12 cellular contexts compared by ENCODE assay signal in the genomic region with DNA sequence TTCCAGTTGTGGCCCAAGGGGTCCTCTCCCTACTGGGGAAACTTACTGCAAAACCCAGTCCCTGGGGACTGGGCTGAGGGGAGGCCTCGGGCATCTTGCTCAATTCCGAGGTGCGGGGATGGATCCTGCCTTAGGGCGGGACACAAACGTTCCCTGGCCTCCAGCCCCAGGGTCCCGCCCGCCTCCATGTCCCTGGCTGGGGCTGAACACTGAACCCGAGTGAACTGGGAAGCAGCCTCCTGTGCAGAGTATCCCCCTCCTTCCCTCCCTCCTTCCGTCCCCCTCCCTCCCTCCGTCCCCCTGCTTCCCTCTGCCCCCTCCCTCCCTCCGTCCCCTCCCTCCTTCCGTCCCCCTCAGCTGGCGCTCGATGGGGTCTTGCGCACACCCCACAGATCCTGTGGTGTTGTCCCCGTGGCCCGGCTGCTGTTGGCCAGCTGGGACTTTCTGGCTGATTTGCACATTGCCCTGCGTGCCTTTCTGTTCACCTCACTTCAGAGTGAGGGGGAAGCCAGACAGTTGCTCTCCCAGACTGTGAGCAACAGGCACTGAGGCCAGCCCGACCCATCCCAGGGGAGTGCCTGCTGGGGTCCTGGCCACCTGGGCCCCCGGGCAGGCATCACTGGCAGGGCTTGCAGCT.
A peak's percentile ranks its signal among the peaks of the same experiment; 100 is the strongest.
DNase-seq lines count a peak whose midpoint lies in the region; ATAC-seq and TF ChIP-seq lines count a peak whose summit lies in the region.
"Had no signal": no experiment of that assay in that cellular context is flagged by ENCODE, and none has a peak within 500 bp of the region (broad histone marks: within the 10 kb centered on the region; RNA-seq: fewer than 3 reads in every experiment).

No MANE protein-coding gene starts in this region.

- H3K4me3 ChIP-seq in BLaER1 (peak overlapping the region; percentile 62), OCI-LY3 (ENCODE audit: low read length) (no peak overlapping the region), parathyroid adenoma (ENCODE audit: low read depth, low read length) (no peak overlapping the region)

- H3K9me3 ChIP-seq in BLaER1 (peaks cover 16% of the 10 kb centered on the region; the same call in 1 of the 2 replicates), OCI-LY3 (ENCODE audit: insufficient read depth, low read length) (no peaks in the 10 kb centered on the region), parathyroid adenoma (ENCODE audit: control insufficient read depth, low read length) (no peaks in the 10 kb centered on the region)

- H3K4me2 ChIP-seq in BLaER1 (peak overlapping the region; percentile 98), OCI-LY3 (ENCODE audit: low read length) (peak overlapping the region; percentile 22; the same call in 1 of the 2 replicates), parathyroid adenoma (ENCODE audit: low read length) (no peak overlapping the region)

- H3K79me2 ChIP-seq in OCI-LY3 (ENCODE audit: low read length) = peaks cover 81% of the 10 kb centered on the region
- H3K79me2 ChIP-seq in parathyroid adenoma = peaks cover 19% of the 10 kb centered on the region

- no peak for ATAC-seq in HG03342 (IDR thresholded peaks at IDR 0.05; ENCODE audit: unreplicated experiment)
- ATAC-seq: T-cell had no signal

- TF ChIP-seq CTCF in OCI-LY3 (IDR thresholded peaks at IDR 0.05; ENCODE audit: low read depth, low read length) (no peak), parathyroid adenoma (IDR thresholded peaks at IDR 0.05) (no peak)

- H3K4me1 ChIP-seq in BLaER1 (peaks cover 67% of the 10 kb centered on the region), OCI-LY3 (ENCODE audit: low read length) (peaks cover 35% of the 10 kb centered on the region), parathyroid adenoma (no peaks in the 10 kb centered on the region)

- peak overlapping the region; percentile 75 for H3K9ac ChIP-seq in BLaER1
- no peak overlapping the region for H3K9ac ChIP-seq in OCI-LY3 (ENCODE audit: low read length)
- no peak overlapping the region for H3K9ac ChIP-seq in parathyroid adenoma

- H2AFZ ChIP-seq in OCI-LY3 (ENCODE audit: low read depth, low read length) (no peak overlapping the region), parathyroid adenoma (no peak overlapping the region)

- H3K27me3 ChIP-seq in BLaER1 (no peaks in the 10 kb centered on the region), OCI-LY3 (ENCODE audit: low read depth, low read length) (no peaks in the 10 kb centered on the region), parathyroid adenoma (ENCODE audit: control insufficient read depth, insufficient read depth, low read length) (no peaks in the 10 kb centered on the region)

- H3K36me3 ChIP-seq in BLaER1 = peaks cover 52% of the 10 kb centered on the region
- H3K36me3 ChIP-seq in OCI-LY3 (replicated peaks; ENCODE audit: low read depth, low read length) = peaks cover 26% of the 10 kb centered on the region
- no peaks in the 10 kb centered on the region for H3K36me3 ChIP-seq in parathyroid adenoma (ENCODE audit: control insufficient read depth, insufficient read depth, low read length)

- peaks cover 91% of the 10 kb centered on the region for H4K20me1 ChIP-seq in BLaER1
- peaks cover 28% of the 10 kb centered on the region for H4K20me1 ChIP-seq in OCI-LY3 (ENCODE audit: insufficient read depth, low read length)

- H3K27ac ChIP-seq in BLaER1 (peak overlapping the region; percentile 88), OCI-LY3 (ENCODE audit: low read length) (no peak overlapping the region), parathyroid adenoma (peak overlapping the region; percentile 19)
- H3K27ac ChIP-seq: C4-2B had no signal

- DNase-seq in fibroblast of the conjunctiva (ENCODE audit: low read depth) (peak; percentile 37), medulla oblongata (ENCODE audit: extremely low spot score) (no peak), NOMO-1 treated with DMSO at 0.1 percent for 48 hours (lab: John Stamatoyannopoulos, UW; ENCODE audit: unreplicated experiment) (no peak), GF-D8 (lab: John Stamatoyannopoulos, UW) (no peak)
- DNase-seq: dermis blood vessel endothelial cell; stimulated activated CD4-positive, alpha-beta T cell treated with anti-CD3 and anti-CD28 coated beads, Interleukin-4, amount 100 ng/mL, for 1 hour; T-cell had no signal
